ENCODE assay signal across 10 cellular contexts in genomic region chr1:176119549-176119948, GRCh38.
DNase-seq lines count a peak whose midpoint lies in the region; ATAC-seq and TF ChIP-seq lines count a peak whose summit lies in the region.
"Had no signal": no experiment of that assay in that cellular context is flagged by ENCODE, and none has a peak within 500 bp of the region (broad histone marks: within the 10 kb centered on the region; RNA-seq: fewer than 3 reads in every experiment).

No MANE protein-coding gene starts in this region.

- no peak overlapping the region for H3K27ac ChIP-seq in neural progenitor cell
- H3K27ac ChIP-seq: BLaER1 treated with 17β-estradiol and CSF1 and Interleukin-3, amounts not matched to agents 10 nM and 100 nM; neutrophil had no signal

- no peaks in the 10 kb centered on the region for H3K4me1 Mint-ChIP-seq in WTC11
- H3K4me1 Mint-ChIP-seq in neural progenitor cell: no peaks in the 10 kb centered on the region
- H3K4me1 Mint-ChIP-seq in activated T-cell treated with anti-CD3 and anti-CD28 coated beads, Interleukin-2, amount 50 U/mL, for 4 hours (ENCODE audit: low read depth): no peaks in the 10 kb centered on the region
- H3K4me1 Mint-ChIP-seq in nephron progenitor cell: no peaks in the 10 kb centered on the region

- H3F3A ChIP-seq in neural progenitor cell (ENCODE audit: low read depth): no peaks in the 10 kb centered on the region

- POLR2A ChIA-PET in WTC11 (lab: Charles Lee): no interaction called here

- no peaks in the 10 kb centered on the region for H3K9me3 ChIP-seq in neural progenitor cell (ENCODE audit: low read depth)
- H3K9me3 ChIP-seq: neutrophil had no signal

- no peak overlapping the region for H3K4me3 Mint-ChIP-seq in WTC11
- no peak overlapping the region for H3K4me3 Mint-ChIP-seq in neural progenitor cell
- no peak overlapping the region for H3K4me3 Mint-ChIP-seq in activated T-cell treated with anti-CD3 and anti-CD28 coated beads, Interleukin-2, amount 50 U/mL, for 4 hours
- no peak overlapping the region for H3K4me3 Mint-ChIP-seq in nephron progenitor cell

- DNase-seq in SIG-M5 treated with dmso at 0.1 percent for 504 hours (lab: John Stamatoyannopoulos, UW; ENCODE audit: unreplicated experiment) (peak; percentile 63), SIG-M5 (lab: John Stamatoyannopoulos, UW) (no peak), WTC11 (ENCODE audit: low spot score) (no peak), neural progenitor cell (ENCODE audit: low spot score) (no peak), nephron progenitor cell (no peak)
- DNase-seq in activated T-cell treated with anti-CD3 and anti-CD28 coated beads, Interleukin-2, amount 50 U/mL, for 4 hours: no peak
- DNase-seq in stimulated activated CD4-positive, alpha-beta T cell treated with anti-CD3 and anti-CD28 coated beads, Interleukin-15, amount 100 ng/mL, for 24 hours: no peak

- no peak overlapping the region for H3K27ac Mint-ChIP-seq in WTC11
- H3K27ac Mint-ChIP-seq in neural progenitor cell: no peak overlapping the region
- no peak overlapping the region for H3K27ac Mint-ChIP-seq in nephron progenitor cell

- no peak overlapping the region for H3K9ac ChIP-seq in neural progenitor cell
- H3K9ac ChIP-seq: BLaER1 treated with 17β-estradiol and CSF1 and Interleukin-3, amounts not matched to agents 10 nM and 100 nM had no signal

- no peaks in the 10 kb centered on the region for H4K20me1 ChIP-seq in neural progenitor cell (ENCODE audit: low read depth)

- TF ChIP-seq CTCF in WTC11 (IDR thresholded peaks at IDR 0.05): no peak
- peak; percentile 29 for TF ChIP-seq CTCF in neural progenitor cell (IDR thresholded peaks at IDR 0.05)
- no peak for TF ChIP-seq CTCF in nephron progenitor cell (IDR thresholded peaks at IDR 0.05)

- peaks cover 4% of the 10 kb centered on the region for H3K79me2 ChIP-seq in neural progenitor cell (ENCODE audit: low read depth)

- peaks cover 13% of the 10 kb centered on the region for H3K36me3 Mint-ChIP-seq in WTC11
- H3K36me3 Mint-ChIP-seq in neural progenitor cell: peaks cover 22% of the 10 kb centered on the region
- peaks cover 24% of the 10 kb centered on the region for H3K36me3 Mint-ChIP-seq in activated T-cell treated with anti-CD3 and anti-CD28 coated beads, Interleukin-2, amount 50 U/mL, for 4 hours (ENCODE audit: insufficient read depth)
- H3K36me3 Mint-ChIP-seq in nephron progenitor cell (ENCODE audit: low read depth): peaks cover 77% of the 10 kb centered on the region

- no peaks in the 10 kb centered on the region for H3K36me3 ChIP-seq in neural progenitor cell

- H3K4me2 ChIP-seq in neural progenitor cell: no peak overlapping the region
- H3K4me2 ChIP-seq: BLaER1 treated with 17β-estradiol and CSF1 and Interleukin-3, amounts not matched to agents 10 nM and 100 nM had no signal

- no peaks in the 10 kb centered on the region for H3K4me1 ChIP-seq in neural progenitor cell
- H3K4me1 ChIP-seq: BLaER1 treated with 17β-estradiol and CSF1 and Interleukin-3, amounts not matched to agents 10 nM and 100 nM had no signal

- no peak overlapping the region for H2AFZ ChIP-seq in neural progenitor cell (replicated peaks)

- H3K27me3 Mint-ChIP-seq in WTC11 (ENCODE audit: low read depth) (no peaks in the 10 kb centered on the region), neural progenitor cell (ENCODE audit: insufficient read depth, low read depth) (no peaks in the 10 kb centered on the region), nephron progenitor cell (ENCODE audit: low read depth, poor library complexity) (no peaks in the 10 kb centered on the region)
- H3K27me3 Mint-ChIP-seq in activated T-cell treated with anti-CD3 and anti-CD28 coated beads, Interleukin-2, amount 50 U/mL, for 4 hours (ENCODE audit: low read depth): no peaks in the 10 kb centered on the region

- CTCF ChIA-PET in WTC11 (lab: Charles Lee): interaction anchor here (0.5 to 1.2 kb wide), 3 partner anchors 9 to 118 kb away, joined by 3 to 4 read pairs (median 3); no protein-coding TSS in a partner anchor

- peaks cover 12% of the 10 kb centered on the region for H3K9me3 Mint-ChIP-seq in WTC11
- H3K9me3 Mint-ChIP-seq in neural progenitor cell: peaks cover 14% of the 10 kb centered on the region
- H3K9me3 Mint-ChIP-seq in activated T-cell treated with anti-CD3 and anti-CD28 coated beads, Interleukin-2, amount 50 U/mL, for 4 hours: peaks cover 8% of the 10 kb centered on the region
- H3K9me3 Mint-ChIP-seq in nephron progenitor cell: peaks cover 31% of the 10 kb centered on the region

- peak; percentile 75 for ATAC-seq in HG03432 (IDR thresholded peaks at IDR 0.05; ENCODE audit: unreplicated experiment)
- ATAC-seq in WTC11: peak; percentile 83
- ATAC-seq in activated T-cell treated with anti-CD3 and anti-CD28 coated beads, Interleukin-2, amount 50 U/mL, for 4 hours: no peak

- H3K27me3 ChIP-seq in neural progenitor cell: no peaks in the 10 kb centered on the region
- H3K27me3 ChIP-seq: BLaER1 treated with 17β-estradiol and CSF1 and Interleukin-3, amounts not matched to agents 10 nM and 100 nM; neutrophil had no signal

- H3K4me3 ChIP-seq in neural progenitor cell: no peak overlapping the region
- H3K4me3 ChIP-seq: BLaER1 treated with 17β-estradiol and CSF1 and Interleukin-3, amounts not matched to agents 10 nM and 100 nM had no signal

TF ChIP-seq in WTC11, 78 proteins besides CTCF, POLR2A, EP300 and RAD21 (continues in another document):
- TF ChIP-seq E2F1 (CRISPR knock-in tag; IDR thresholded peaks at IDR 0.05) (no peak), IRF1 (CRISPR knock-in tag; IDR thresholded peaks at IDR 0.05) (no peak), RELA (CRISPR knock-in tag; IDR thresholded peaks at IDR 0.05; ENCODE audit: borderline replicate concordance) (no peak), PRDM15 (CRISPR knock-in tag; IDR thresholded peaks at IDR 0.05) (no peak), ETV6 (CRISPR knock-in tag; IDR thresholded peaks at IDR 0.05) (no peak), GTF2I (CRISPR knock-in tag; conservative IDR thresholded peaks at IDR 0.05) (no peak), HMGXB4 (CRISPR knock-in tag; IDR thresholded peaks at IDR 0.05) (no peak), ZNF219 (CRISPR knock-in tag; IDR thresholded peaks at IDR 0.05; ENCODE audit: borderline replicate concordance) (no peak), FOXK1 (CRISPR knock-in tag; IDR thresholded peaks at IDR 0.05) (no peak)

Comparison
In these comparisons a context has a peak if more than half of its experiments do, and no peak if none do; other contexts are left out.
1. ATAC-seq: peak in HG03432 (single experiment) and WTC11 (single experiment); none in activated T-cell treated with anti-CD3 and anti-CD28 coated beads, Interleukin-2, amount 50 U/mL, for 4 hours (0 of 2).